In genomic region chr17:75825748-75826370, GRCh38 we compare ENCODE assay signal across 24 cellular contexts. TPM values are rescaled to one million over a fixed set of nuclear protein-coding genes. Genes with fewer than 3 reads are reported as not detected.
DNase-seq lines count a peak whose midpoint lies in the region; TF ChIP-seq lines count a peak whose summit lies in the region.
"Had no signal": no experiment of that assay in that cellular context is flagged by ENCODE, and none has a peak within 500 bp of the region (broad histone marks: within the 10 kb centered on the region; RNA-seq: fewer than 3 reads in every experiment).

No MANE protein-coding gene starts in this region.

- H3K27ac Mint-ChIP-seq in activated CD4-positive, alpha-beta memory T cell treated with anti-CD3 and anti-CD28 coated beads for 36 hours, result peak overlapping the region; percentile 19
- H3K27ac Mint-ChIP-seq in activated CD4-positive, alpha-beta memory T cell treated with anti-CD3 and anti-CD28 coated beads, Interleukin-2, amount 10 ng/mL, durations not matched to agents 7 days and 5 days, result no peak overlapping the region
- H3K27ac Mint-ChIP-seq in H9, result 0 out of 7 replicates have a peak overlapping the region, but pooled peaks of 2 of the 3 experiments have one; percentile 44 to 45

- H3K23me2 ChIP-seq in H9 (ENCODE audit: insufficient read length, low read depth, low read length, poor library complexity, severe bottlenecking), result no peaks in the 10 kb centered on the region

- no peak overlapping the region for H2BK20ac ChIP-seq in H9 (ENCODE audit: low read depth, low read length, poor library complexity, severe bottlenecking)

- no peak overlapping the region for H3K18ac ChIP-seq in H9 (ENCODE audit: insufficient read length, low read depth, low read length)
- H3K18ac ChIP-seq in neuronal stem cell (ENCODE audit: low read length), result no peak overlapping the region

- no peak overlapping the region for H4K91ac ChIP-seq in H9 (ENCODE audit: insufficient read length, low read depth, low read length)
- H4K91ac ChIP-seq in neuronal stem cell (ENCODE audit: low read depth, low read length, poor library complexity), result no peak overlapping the region

- H3K79me1 ChIP-seq in H9 (ENCODE audit: insufficient read depth, low read depth, low read length, poor library complexity, severe bottlenecking) (no peaks in the 10 kb centered on the region), neuronal stem cell (ENCODE audit: low read depth, low read length) (peaks cover 9% of the 10 kb centered on the region)

- H3K4me2 ChIP-seq in H9 (ENCODE audit: insufficient read depth, insufficient read length, low read length) (no peak overlapping the region), neuronal stem cell (ENCODE audit: insufficient read depth, low read length, poor library complexity, severe bottlenecking) (no peak overlapping the region)

- H2BK120ac ChIP-seq in H9 (ENCODE audit: low read depth, low read length, poor library complexity, severe bottlenecking) (no peak overlapping the region), neuronal stem cell (ENCODE audit: low read depth, low read length) (no peak overlapping the region)

- H3K27ac ChIP-seq in H9 (ENCODE audit: insufficient read length, low read depth, low read length) (no peak overlapping the region), neuronal stem cell (replicated peaks; ENCODE audit: low read length) (no peak overlapping the region)
- H3K27ac ChIP-seq: epithelial cell of prostate had no signal

- H3K4me1 ChIP-seq in H9 (ENCODE audit: insufficient read depth, low read length) (no peaks in the 10 kb centered on the region), neuronal stem cell (ENCODE audit: control insufficient read depth in 2 of 2, insufficient read depth in 1 of 2, low read depth in 1 of 2, low read length in 2 of 2) (peaks cover 10 to 11% of the 10 kb centered on the region in 2 donors)

- H2AK5ac ChIP-seq in H9 (ENCODE audit: insufficient read length, low read length) (no peak overlapping the region), neuronal stem cell (ENCODE audit: low read depth, low read length) (no peak overlapping the region)

- no peak overlapping the region for H2AFZ ChIP-seq in H9 (ENCODE audit: low read length)
- H2AFZ ChIP-seq in neuronal stem cell (ENCODE audit: low read length), result no peak overlapping the region

- H3K4me3 ChIP-seq in neuronal stem cell (ENCODE audit: low read length in 2 of 2), result no peak overlapping the region
- H3K4me3 ChIP-seq: GM12878, transverse colon had no signal

- TF ChIP-seq CTCF in H9 (conservative IDR thresholded peaks at IDR 0.05), result no peak

- H2BK5ac ChIP-seq in H9 (ENCODE audit: insufficient read length, low read length) (no peak overlapping the region), neuronal stem cell (ENCODE audit: low read length) (no peak overlapping the region)

- no peak overlapping the region for H3K4me3 Mint-ChIP-seq in activated CD4-positive, alpha-beta memory T cell treated with anti-CD3 and anti-CD28 coated beads for 36 hours
- no peak overlapping the region for H3K4me3 Mint-ChIP-seq in activated CD4-positive, alpha-beta memory T cell treated with anti-CD3 and anti-CD28 coated beads, Interleukin-2, amount 10 ng/mL, durations not matched to agents 7 days and 5 days
- H3K4me3 Mint-ChIP-seq in H9, result no peak overlapping the region

- H3K27me3 Mint-ChIP-seq in activated CD4-positive, alpha-beta memory T cell treated with anti-CD3 and anti-CD28 coated beads for 36 hours, result no peaks in the 10 kb centered on the region
- H3K27me3 Mint-ChIP-seq in activated CD4-positive, alpha-beta memory T cell treated with anti-CD3 and anti-CD28 coated beads, Interleukin-2, amount 10 ng/mL, durations not matched to agents 7 days and 5 days, result no peaks in the 10 kb centered on the region
- no peaks in the 10 kb centered on the region for H3K27me3 Mint-ChIP-seq in H9 (ENCODE audit: low read depth)

- H2BK15ac ChIP-seq in H9 (ENCODE audit: low read depth, low read length) (no peak overlapping the region), neuronal stem cell (ENCODE audit: low read length) (no peak overlapping the region)

- H2BK12ac ChIP-seq in H9 (ENCODE audit: insufficient read length, low read depth, low read length), result no peak overlapping the region
- H2BK12ac ChIP-seq in neuronal stem cell (ENCODE audit: low read length), result no peak overlapping the region

- H4K20me1 ChIP-seq in H9 (ENCODE audit: control insufficient read depth, insufficient read depth, insufficient read length), result no peaks in the 10 kb centered on the region

- intact Hi-C loops in activated CD4-positive, alpha-beta memory T cell treated with anti-CD3 and anti-CD28 coated beads for 36 hours (cut with micrococcal nuclease), result loop anchor here (2.0 kb wide), 1 partner anchor 61 kb away; the partner anchor contains the start of gene GALK1

- no peak overlapping the region for H3K56ac ChIP-seq in H9 (ENCODE audit: insufficient read length, low read depth, low read length)

- H4K8ac ChIP-seq in H9 (replicated peaks; ENCODE audit: insufficient read length, low read depth, low read length) (no peak overlapping the region), neuronal stem cell (ENCODE audit: low read depth, low read length) (no peak overlapping the region)

- H3K27me3 ChIP-seq in H9 (ENCODE audit: insufficient read depth, low read length) (no peaks in the 10 kb centered on the region), neuronal stem cell (ENCODE audit: control insufficient read depth in 3 of 3, insufficient read depth in 3 of 3, low read depth in 1 of 3, low read length in 3 of 3) (no peaks in the 10 kb centered on the region)
- H3K27me3 ChIP-seq: transverse colon had no signal

- H3T11ph ChIP-seq in H9 (ENCODE audit: low read length), result no peak overlapping the region

- H3K9ac ChIP-seq in H9 (ENCODE audit: extremely low read depth, insufficient read length, low read length) (no peak overlapping the region), neuronal stem cell (ENCODE audit: low read depth, low read length, poor library complexity) (no peak overlapping the region)

- POLR2A ChIA-PET in activated CD4-positive, alpha-beta memory T cell treated with anti-CD3 and anti-CD28 coated beads for 36 hours (lab: Charles Lee), result interaction anchor here (1.0 to 2.7 kb wide), 4 partner anchors 28 to 49 kb away, joined by 3 to 10 read pairs (median 4); no protein-coding TSS in a partner anchor
- POLR2A ChIA-PET in activated CD4-positive, alpha-beta memory T cell treated with anti-CD3 and anti-CD28 coated beads, Interleukin-2, amount 10 ng/mL, durations not matched to agents 7 days and 5 days (lab: Charles Lee), result interaction anchor here (1.5 to 15.1 kb wide), 4 partner anchors 19 to 49 kb away, joined by 4 to 190 read pairs (median 49); partner anchors contain the start of genes UNC13D and UNK

- no peak overlapping the region for H4K5ac ChIP-seq in H9 (ENCODE audit: insufficient read length, low read depth, low read length)

- no CpG with 5 or more reads among the region's 12 CpGs for WGBS in H9 (ENCODE audit: extremely low coverage, insufficient read length, low lambda C conversion rate)
- WGBS in neuronal stem cell (ENCODE audit: extremely low coverage in 2 of 2, insufficient read length in 2 of 2, insufficient replicate concordance in 1 of 2), 2 donors, result no CpG with 5 or more reads among the region's 12 CpGs

- peaks cover 39 to 56% of the 10 kb centered on the region in 2 donors for H3K36me3 ChIP-seq in neuronal stem cell (replicated peaks in 1 of 2; ENCODE audit: control insufficient read depth in 2 of 2, insufficient read depth in 2 of 2, low read length in 2 of 2)

- H3K4me1 Mint-ChIP-seq in activated CD4-positive, alpha-beta memory T cell treated with anti-CD3 and anti-CD28 coated beads for 36 hours (ENCODE audit: low read depth), result peaks cover 25% of the 10 kb centered on the region
- H3K4me1 Mint-ChIP-seq in activated CD4-positive, alpha-beta memory T cell treated with anti-CD3 and anti-CD28 coated beads, Interleukin-2, amount 10 ng/mL, durations not matched to agents 7 days and 5 days, result peaks cover 31% of the 10 kb centered on the region
- H3K4me1 Mint-ChIP-seq in H9, result peaks cover 14 to 19% of the 10 kb centered on the region in 2 experiments

- CTCF ChIA-PET in activated CD4-positive, alpha-beta memory T cell treated with anti-CD3 and anti-CD28 coated beads for 36 hours (lab: Charles Lee), result interaction anchor here (0.6 to 3.1 kb wide), 14 partner anchors 11 to 87 kb away, joined by 3 to 39 read pairs (median 6); partner anchors contain the start of genes GALK1 and WBP2
- CTCF ChIA-PET in activated CD4-positive, alpha-beta memory T cell treated with anti-CD3 and anti-CD28 coated beads, Interleukin-2, amount 10 ng/mL, durations not matched to agents 7 days and 5 days (lab: Charles Lee), result interaction anchor here (0.8 to 3.5 kb wide), 7 partner anchors 10 to 72 kb away, joined by 3 to 23 read pairs (median 5); partner anchors contain the start of genes GALK1 and UNK

- H3K23ac ChIP-seq in H9 (ENCODE audit: insufficient read length, low read depth, low read length) (no peak overlapping the region), neuronal stem cell (ENCODE audit: low read depth, low read length, poor library complexity) (peak overlapping the region; percentile 77)

- H3K9me3 ChIP-seq in H9 (ENCODE audit: control insufficient read depth, low read depth, low read length) (no peaks in the 10 kb centered on the region), neuronal stem cell (replicated peaks in 1 of 2; ENCODE audit: control insufficient read depth in 2 of 2, insufficient read depth in 1 of 2, low read depth in 1 of 2, low read length in 2 of 2) (no peaks in the 10 kb centered on the region)
- H3K9me3 ChIP-seq: transverse colon had no signal

- H3K14ac ChIP-seq in H9 (ENCODE audit: insufficient read depth, low read length) (no peak overlapping the region), neuronal stem cell (ENCODE audit: low read length) (no peak overlapping the region)

- H3K4ac ChIP-seq in H9 (ENCODE audit: low read depth, low read length) (no peak overlapping the region), neuronal stem cell (ENCODE audit: low read length) (no peak overlapping the region)

- peaks cover 19% of the 10 kb centered on the region for H3K36me3 Mint-ChIP-seq in activated CD4-positive, alpha-beta memory T cell treated with anti-CD3 and anti-CD28 coated beads for 36 hours
- peaks cover 42% of the 10 kb centered on the region for H3K36me3 Mint-ChIP-seq in activated CD4-positive, alpha-beta memory T cell treated with anti-CD3 and anti-CD28 coated beads, Interleukin-2, amount 10 ng/mL, durations not matched to agents 7 days and 5 days (ENCODE audit: low read depth)
- peaks cover 4 to 31% (median 30%) of the 10 kb centered on the region in 3 experiments for H3K36me3 Mint-ChIP-seq in H9 (ENCODE audit: insufficient read depth in 1 of 3, low read depth in 3 of 3)

- H3K79me2 ChIP-seq in H9 (ENCODE audit: insufficient read depth, low read length), result no peaks in the 10 kb centered on the region

- no peaks in the 10 kb centered on the region for H3K9me3 Mint-ChIP-seq in activated CD4-positive, alpha-beta memory T cell treated with anti-CD3 and anti-CD28 coated beads for 36 hours
- H3K9me3 Mint-ChIP-seq in activated CD4-positive, alpha-beta memory T cell treated with anti-CD3 and anti-CD28 coated beads, Interleukin-2, amount 10 ng/mL, durations not matched to agents 7 days and 5 days, result no peaks in the 10 kb centered on the region
- H3K9me3 Mint-ChIP-seq in H9, result no peaks in the 10 kb centered on the region; a peak in 1 of 5 replicates

- no peak for DNase-seq in activated CD4-positive, alpha-beta memory T cell treated with anti-CD3 and anti-CD28 coated beads for 36 hours
- no peak for DNase-seq in activated CD4-positive, alpha-beta memory T cell treated with anti-CD3 and anti-CD28 coated beads, Interleukin-2, amount 10 ng/mL, durations not matched to agents 7 days and 5 days
- DNase-seq in H9 (no peak), epidermal melanocyte (ENCODE audit: insufficient read length, low spot score) (peak; percentile 13), neuronal stem cell (ENCODE audit: low spot score) (no peak), NCI-H446 treated with DMSO at 0.1 percent for 48 hours (lab: John Stamatoyannopoulos, UW) (no peak), OCI-M2 (lab: John Stamatoyannopoulos, UW; ENCODE audit: unreplicated experiment) (no peak), NCI-H2029 treated with DMSO at 0.1 percent for 48 hours (lab: John Stamatoyannopoulos, UW) (no peak)
- DNase-seq: DMS79; foreskin fibroblast; left ventricle myocardium superior; MV-4-11; NCI-H1930; NCI-H226; NCI-H774; occipital lobe; OCI-M1; SIG-M5; small intestine; stimulated activated CD4-positive, alpha-beta T cell treated with anti-CD3 and anti-CD28 coated beads, Interleukin-2, amount 100 ng/mL, for 48 hours; stimulated activated naive CD4-positive, alpha-beta T cell; transverse colon had no signal

RNA-seq across cellular contexts. Expression of gene UNC13D, which starts 18.3 kb away (rescaled TPM):
- 100 to 1,000 TPM; 135 to 139 TPM for total RNA-seq in activated CD4-positive, alpha-beta memory T cell treated with anti-CD3 and anti-CD28 coated beads for 36 hours
- total RNA-seq in activated CD4-positive, alpha-beta memory T cell treated with anti-CD3 and anti-CD28 coated beads, Interleukin-2, amount 10 ng/mL, durations not matched to agents 7 days and 5 days, result 100 to 1,000 TPM; 179 to 190 TPM
- 6.3 and 6.8 TPM in 2 replicates for total RNA-seq in H9 (2021)
- polyA plus RNA-seq in neuronal stem cell (2013, experiment 1 of 2), result 1.4 TPM
- polyA plus RNA-seq in neuronal stem cell (2013, experiment 2 of 2), result 0.90 TPM

RNA-seq across cellular contexts. Expression of gene WBP2, which starts 29.3 kb away (rescaled TPM):
- total RNA-seq in activated CD4-positive, alpha-beta memory T cell treated with anti-CD3 and anti-CD28 coated beads for 36 hours, result 10 to 100 TPM; 79.1 to 80.6 TPM
- total RNA-seq in activated CD4-positive, alpha-beta memory T cell treated with anti-CD3 and anti-CD28 coated beads, Interleukin-2, amount 10 ng/mL, durations not matched to agents 7 days and 5 days, result 100 to 1,000 TPM; 107 to 114 TPM
- 59.2 and 63.2 TPM in 2 replicates for total RNA-seq in H9 (2021)
- polyA plus RNA-seq in neuronal stem cell (2013, experiment 1 of 2), result 80.4 TPM
- 79.8 TPM for polyA plus RNA-seq in neuronal stem cell (2013, experiment 2 of 2)

RNA-seq across cellular contexts. Expression of gene UNK, which starts 41.3 kb away (rescaled TPM):
- 10 to 100 TPM; 21.8 to 24.7 TPM for total RNA-seq in activated CD4-positive, alpha-beta memory T cell treated with anti-CD3 and anti-CD28 coated beads for 36 hours
- total RNA-seq in activated CD4-positive, alpha-beta memory T cell treated with anti-CD3 and anti-CD28 coated beads, Interleukin-2, amount 10 ng/mL, durations not matched to agents 7 days and 5 days, result 10 to 100 TPM; 26.1 TPM
- 35.6 and 36.4 TPM in 2 replicates for total RNA-seq in H9 (2021)
- polyA plus RNA-seq in neuronal stem cell (2013, experiment 1 of 2), result 25.1 TPM
- 26.8 TPM for polyA plus RNA-seq in neuronal stem cell (2013, experiment 2 of 2)

RNA-seq across cellular contexts. Expression of gene TRIM47, which starts 52.5 kb away (rescaled TPM):
- total RNA-seq in activated CD4-positive, alpha-beta memory T cell treated with anti-CD3 and anti-CD28 coated beads for 36 hours, result 10 to 100 TPM; 18.5 to 19.5 TPM
- total RNA-seq in activated CD4-positive, alpha-beta memory T cell treated with anti-CD3 and anti-CD28 coated beads, Interleukin-2, amount 10 ng/mL, durations not matched to agents 7 days and 5 days, result 10 to 100 TPM; 31.9 to 33.8 TPM
- total RNA-seq in H9 (2021), result 5.5 and 6.9 TPM in 2 replicates
- 1.2 TPM for polyA plus RNA-seq in neuronal stem cell (2013, experiment 1 of 2)
- 0.68 TPM for polyA plus RNA-seq in neuronal stem cell (2013, experiment 2 of 2)

Comparison
In these comparisons a context has a peak if more than half of its experiments do, and no peak if none do; other contexts are left out.
1. RNA of gene UNC13D, which starts 18.3 kb away (total RNA-seq): 179 to 190 TPM in activated CD4-positive, alpha-beta memory T cell treated with anti-CD3 and anti-CD28 coated beads, Interleukin-2, amount 10 ng/mL, durations not matched to agents 7 days and 5 days and 135 to 139 TPM in activated CD4-positive, alpha-beta memory T cell treated with anti-CD3 and anti-CD28 coated beads for 36 hours; 6.3 to 6.8 TPM in H9; every median in the first group is over 10 times any median in the second.